In genomic region chr2:7424481-7424880, GRCh38 we compare ENCODE assay signal across 27 cellular contexts.
"Had no signal": no experiment of that assay in that cellular context is flagged by ENCODE, and none has a peak within 500 bp of the region (broad histone marks: within the 10 kb centered on the region; RNA-seq: fewer than 3 reads in every experiment).

No MANE protein-coding gene starts in this region.

- H3K36me3 ChIP-seq: brain microvascular endothelial cell, colonic mucosa, esophagus squamous epithelium, gastroesophageal sphincter, heart right ventricle, WERI-Rb-1 had no signal

- H3K27me3 ChIP-seq: colonic mucosa had no signal

- ATAC-seq: activated CD4-positive, CD25-positive, alpha-beta regulatory T cell treated with anti-CD3 and anti-CD28 coated beads, Interleukin-2, amount 50 U/mL, for 24 hours; activated CD8-positive, alpha-beta memory T cell treated with anti-CD3 and anti-CD28 coated beads, Interleukin-2, amount 10 ng/mL, durations not matched to agents 7 days and 5 days; activated CD8-positive, alpha-beta T cell treated with anti-CD3 and anti-CD28 coated beads for 36 hours; activated naive CD4-positive, alpha-beta T cell treated with anti-CD3 and anti-CD28 coated beads, Interleukin-2, amount 50 U/mL, for 72 hours; gastroesophageal sphincter; heart right ventricle; T-helper 17 cell had no signal

- H3K4me1 ChIP-seq: colonic mucosa, esophagus squamous epithelium, gastroesophageal sphincter had no signal

- H3K4me3 ChIP-seq: colonic mucosa, esophagus squamous epithelium, gastroesophageal sphincter, heart right ventricle had no signal

- DNase-seq: activated B cell treated with CpG ODN at 0.5 μM for 24 hours; activated CD4-positive, alpha-beta T cell treated with anti-CD3 and anti-CD28 coated beads for 48 hours; activated CD4-positive, alpha-beta T cell treated with anti-CD3 and anti-CD28 coated beads, Interleukin-2, amount 50 U/mL, for 1 hour; activated CD4-positive, alpha-beta T cell treated with anti-CD3 and anti-CD28 coated beads, Interleukin-2, amount 50 U/mL, for 48 hours; activated CD8-positive, alpha-beta memory T cell treated with anti-CD3 and anti-CD28 coated beads, Interleukin-2, amount 10 ng/mL, durations not matched to agents 7 days and 5 days; activated CD8-positive, alpha-beta memory T cell treated with anti-CD3 and anti-CD28 coated beads, Interleukin-2, amount 50 U/mL, for 4 hours; activated CD8-positive, alpha-beta T cell treated with anti-CD3 and anti-CD28 coated beads for 36 hours; activated gamma-delta T cell; activated naive CD4-positive, alpha-beta T cell; activated naive CD4-positive, alpha-beta T cell treated with anti-CD3 and anti-CD28 coated beads, Interleukin-2, amount 10 ng/mL, durations not matched to agents 7 days and 5 days; activated naive CD8-positive, alpha-beta T cell treated with anti-CD3 and anti-CD28 coated beads, Interleukin-2, amount 10 ng/mL, durations not matched to agents 7 days and 5 days; activated T-cell treated with anti-CD3 and anti-CD28 coated beads, Interleukin-2, amount 50 U/mL, for 1 hour; activated T-cell treated with anti-CD3 and anti-CD28 coated beads, Interleukin-2, amount 50 U/mL, for 48 hours; brain microvascular endothelial cell; colonic mucosa; effector CD8-positive, alpha-beta T cell; esophagus squamous epithelium; foreskin melanocyte; heart right ventricle; T-helper 1 cell; T-helper 17 cell; T1000; WERI-Rb-1 had no signal

- H3K27ac ChIP-seq: brain microvascular endothelial cell, colonic mucosa, epithelial cell of prostate, esophagus squamous epithelium, gastroesophageal sphincter, heart right ventricle, WERI-Rb-1 had no signal

- H3K9me3 ChIP-seq: colonic mucosa, esophagus squamous epithelium, gastroesophageal sphincter, heart right ventricle had no signal
